10 cellular contexts compared by ENCODE assay signal in genomic region chr11:62852523-62853188, GRCh38. TPM values are rescaled to one million over a fixed set of nuclear protein-coding genes. Genes with fewer than 3 reads are reported as not detected.
DNase-seq lines count a peak whose midpoint lies in the region; ATAC-seq, FAIRE-seq and TF ChIP-seq lines count a peak whose summit lies in the region.
"Had no signal": no experiment of that assay in that cellular context is flagged by ENCODE, and none has a peak within 500 bp of the region (broad histone marks: within the 10 kb centered on the region; RNA-seq: fewer than 3 reads in every experiment).

No MANE protein-coding gene starts in this region.

- H3K4me1 ChIP-seq in PC-3 (ENCODE audit: insufficient read depth, low read length): peaks cover 24% of the 10 kb centered on the region

- no peaks in the 10 kb centered on the region for H3K27me3 ChIP-seq in PC-3 (ENCODE audit: low read length)

- H3K9me3 ChIP-seq in PC-3 (ENCODE audit: low read length): no peaks in the 10 kb centered on the region

- H4K20me1 ChIP-seq in PC-3 (ENCODE audit: low read length): peaks cover 43% of the 10 kb centered on the region

- POLR2A ChIA-PET in PC-3 (lab: Charles Lee; ENCODE audit: unreplicated experiment): interaction anchor here (0.6 kb wide), 1 partner anchor 12 kb away, joined by 3 read pairs; no protein-coding TSS in a partner anchor

- intact Hi-C loops in PC-3 (cut with micrococcal nuclease): no loop called here

- H3K27me3 Mint-ChIP-seq in activated naive CD4-positive, alpha-beta T cell treated with anti-CD3 and anti-CD28 coated beads, Interleukin-2, amount 10 ng/mL, durations not matched to agents 7 days and 5 days: peaks cover 9% of the 10 kb centered on the region
- H3K27me3 Mint-ChIP-seq in stimulated activated naive B cell treated with anti-CD40 and anti-IgM and Interleukin-4, amounts not matched to agents 10 μg/mL and 1 μg/mL and 100 μg/mL, for 72 hours: no peaks in the 10 kb centered on the region

- peaks cover 52% of the 10 kb centered on the region for H3K4me1 Mint-ChIP-seq in activated naive CD4-positive, alpha-beta T cell treated with anti-CD3 and anti-CD28 coated beads, Interleukin-2, amount 10 ng/mL, durations not matched to agents 7 days and 5 days
- H3K4me1 Mint-ChIP-seq in stimulated activated naive B cell treated with anti-CD40 and anti-IgM and Interleukin-4, amounts not matched to agents 10 μg/mL and 1 μg/mL and 100 μg/mL, for 72 hours: peaks cover 26 to 57% of the 10 kb centered on the region in 2 donors

- peaks cover 47% of the 10 kb centered on the region for H3K36me3 Mint-ChIP-seq in activated naive CD4-positive, alpha-beta T cell treated with anti-CD3 and anti-CD28 coated beads, Interleukin-2, amount 10 ng/mL, durations not matched to agents 7 days and 5 days
- H3K36me3 Mint-ChIP-seq in stimulated activated naive B cell treated with anti-CD40 and anti-IgM and Interleukin-4, amounts not matched to agents 10 μg/mL and 1 μg/mL and 100 μg/mL, for 72 hours: peaks cover 44 to 49% of the 10 kb centered on the region in 2 donors

- TF ChIP-seq CTCF in PC-3 (conservative IDR thresholded peaks at IDR 0.05; ENCODE audit: low read depth, low read length) (no peak), epithelial cell of esophagus (IDR thresholded peaks at IDR 0.05; ENCODE audit: insufficient read depth, low read depth, low read length, missing control alignments) (no peak)

- peaks cover 41% of the 10 kb centered on the region for H3K36me3 ChIP-seq in PC-3 (ENCODE audit: low read depth, low read length)

- peak overlapping the region; percentile 96 for H3K4me2 ChIP-seq in PC-3 (ENCODE audit: low read length)

- CTCF ChIA-PET in activated naive CD4-positive, alpha-beta T cell treated with anti-CD3 and anti-CD28 coated beads, Interleukin-2, amount 10 ng/mL, durations not matched to agents 7 days and 5 days (lab: Charles Lee): no interaction called here
- CTCF ChIA-PET in PC-3 (lab: Charles Lee): no interaction called here

- H3K9me2 ChIP-seq in PC-3 (replicated peaks; ENCODE audit: low read length): no peaks in the 10 kb centered on the region

- no peak for DNase-seq in activated naive CD4-positive, alpha-beta T cell treated with anti-CD3 and anti-CD28 coated beads, Interleukin-2, amount 10 ng/mL, durations not matched to agents 7 days and 5 days
- no peak for DNase-seq in activated naive CD4-positive, alpha-beta T cell treated with Interleukin-2 at 50 U/mL for 16 hours
- no peak for DNase-seq in PC-3
- DNase-seq in epithelial cell of esophagus (ENCODE audit: low read depth): no peak
- DNase-seq in stimulated activated naive B cell treated with anti-CD40 and anti-IgM and Interleukin-4, amounts not matched to agents 10 μg/mL and 1 μg/mL and 100 μg/mL, for 72 hours: no peak
- no peak for DNase-seq in erythroblast (lab: John Stamatoyannopoulos, UW)
- no peak for DNase-seq in DMS153 treated with DMSO at 0.1 percent for 48 hours (lab: John Stamatoyannopoulos, UW; ENCODE audit: unreplicated experiment)
- no peak for DNase-seq in GM19239 (ENCODE audit: insufficient read length, low spot score)

- no peak overlapping the region for H2AFZ ChIP-seq in PC-3 (ENCODE audit: low read length)

- peaks cover 56% of the 10 kb centered on the region for H3K79me2 ChIP-seq in PC-3 (ENCODE audit: low read length)

- H3K27ac Mint-ChIP-seq in activated naive CD4-positive, alpha-beta T cell treated with anti-CD3 and anti-CD28 coated beads, Interleukin-2, amount 10 ng/mL, durations not matched to agents 7 days and 5 days: peak overlapping the region; percentile 96
- peak overlapping the region; percentile 100 for H3K27ac Mint-ChIP-seq in stimulated activated naive B cell treated with anti-CD40 and anti-IgM and Interleukin-4, amounts not matched to agents 10 μg/mL and 1 μg/mL and 100 μg/mL, for 72 hours

- no peak for FAIRE-seq in GM19239 (lab: Jason Lieb, UNC)

- H3K4me3 ChIP-seq in PC-3 (ENCODE audit: low read length): peak overlapping the region; percentile 93
- H3K4me3 ChIP-seq in epithelial cell of esophagus (ENCODE audit: low read length): peak overlapping the region; percentile 98

- no peaks in the 10 kb centered on the region for H3K9me3 Mint-ChIP-seq in activated naive CD4-positive, alpha-beta T cell treated with anti-CD3 and anti-CD28 coated beads, Interleukin-2, amount 10 ng/mL, durations not matched to agents 7 days and 5 days
- H3K9me3 Mint-ChIP-seq in stimulated activated naive B cell treated with anti-CD40 and anti-IgM and Interleukin-4, amounts not matched to agents 10 μg/mL and 1 μg/mL and 100 μg/mL, for 72 hours: no peaks in the 10 kb centered on the region
- H3K9me3 Mint-ChIP-seq: CD14-positive monocyte had no signal

- no TSS peak for BruUV-seq in PC-3 (replicated peaks; lab: Mats Ljungman, UMichigan)

- no peak overlapping the region for H3K9ac ChIP-seq in PC-3 (ENCODE audit: low read length)

- no peak overlapping the region for H3K27ac ChIP-seq in PC-3 (ENCODE audit: low read length)

- no peak for TF ChIP-seq POLR2A in erythroblast (IDR thresholded peaks at IDR 0.05; ENCODE audit: low read length)

- no peak for ATAC-seq in PC-3
- ATAC-seq in stimulated activated naive B cell treated with anti-CD40 and anti-IgM and Interleukin-4, amounts not matched to agents 10 μg/mL and 1 μg/mL and 100 μg/mL, for 72 hours (replicated peaks): no peak

- H3K4me3 Mint-ChIP-seq in activated naive CD4-positive, alpha-beta T cell treated with anti-CD3 and anti-CD28 coated beads, Interleukin-2, amount 10 ng/mL, durations not matched to agents 7 days and 5 days: peak overlapping the region; percentile 99
- peak overlapping the region; percentile 97 to 98 for H3K4me3 Mint-ChIP-seq in stimulated activated naive B cell treated with anti-CD40 and anti-IgM and Interleukin-4, amounts not matched to agents 10 μg/mL and 1 μg/mL and 100 μg/mL, for 72 hours
- H3K4me3 Mint-ChIP-seq: CD14-positive monocyte had no signal

- H3F3A ChIP-seq in PC-3 (ENCODE audit: low read length, unreplicated experiment): peaks cover 56% of the 10 kb centered on the region

RNA-seq across cellular contexts. Expression of gene WDR74, which starts 13.3 kb away (rescaled TPM):
- 217 and 222 TPM in 2 replicates for total RNA-seq in PC-3 (2014; rRNA removed)

RNA-seq across cellular contexts. Expression of gene TEX54, which starts 20.0 kb away (rescaled TPM):
- total RNA-seq in PC-3 (2014; rRNA removed): not detected in 2 replicates
- total RNA-seq: kidney epithelial cell had no signal

RNA-seq across cellular contexts. Expression of gene STX5, which starts 20.8 kb away (rescaled TPM):
- total RNA-seq in PC-3 (2014; rRNA removed): 41.4 and 48.2 TPM in 2 replicates

RNA-seq across cellular contexts. Expression of gene SLC3A2, which starts 28.0 kb away (rescaled TPM):
- 243 and 304 TPM in 2 replicates for total RNA-seq in PC-3 (2014; rRNA removed)

RNA-seq across cellular contexts. Expression of gene NXF1, which starts 47.4 kb away (rescaled TPM):
- total RNA-seq in PC-3 (2014; rRNA removed): 33.1 and 33.2 TPM in 2 replicates
